Comparison of ENCODE assay signal across 1 cellular context in genomic region chr1:179954494-179955317, GRCh38.
A peak's percentile ranks its signal among the peaks of the same experiment; 100 is the strongest.
TF ChIP-seq lines count a peak whose summit lies in the region.

Gene CEP350, plus strand, starts transcription at chr1:179954810. Its CDS starts 31,372 bp downstream, at chr1:179986182.

TF ChIP-seq in HepG2, 621 proteins besides CTCF, POLR2A, EP300 and RAD21 (continued from another document and continues in another):
- TF ChIP-seq GMEB1 (CRISPR knock-in tag; IDR thresholded peaks at IDR 0.05; ENCODE audit: borderline replicate concordance) (peak; percentile 88), CREB3 (CRISPR knock-in tag; IDR thresholded peaks at IDR 0.05) (no peak), ZSCAN9 (CRISPR knock-in tag; IDR thresholded peaks at IDR 0.05; ENCODE audit: borderline replicate concordance) (peak; percentile 32; the same call in 1 of the 2 replicates), ZNF710 (CRISPR knock-in tag; IDR thresholded peaks at IDR 0.05; ENCODE audit: borderline replicate concordance) (peak; percentile 75; the same call in 1 of the 2 replicates), HNF4A (CRISPR knock-in tag; IDR thresholded peaks at IDR 0.05) (0 out of 2 replicates have a peak, but pooled peaks have one; percentile 25), ZUFSP (CRISPR knock-in tag; IDR thresholded peaks at IDR 0.05; ENCODE audit: borderline replicate concordance) (no peak), ZNF574 (CRISPR knock-in tag; IDR thresholded peaks at IDR 0.05) (peak; percentile 93), ATF5 (CRISPR knock-in tag; IDR thresholded peaks at IDR 0.05; ENCODE audit: low read depth) (0 out of 2 replicates have a peak, but pooled peaks have one; percentile 25), ZNF224 (CRISPR knock-in tag; IDR thresholded peaks at IDR 0.05) (no peak; the same call in 1 of the 2 replicates), GATAD2A (CRISPR knock-in tag; IDR thresholded peaks at IDR 0.05) (peak; percentile 64; the same call in 1 of the 2 replicates), AHR (CRISPR knock-in tag; IDR thresholded peaks at IDR 0.05) (peak; percentile 40; the same call in 1 of the 2 replicates), CHD4 (IDR thresholded peaks at IDR 0.05; ENCODE audit: borderline replicate concordance, low read length) (no peak), NONO (IDR thresholded peaks at IDR 0.05) (no peak), NONO (CRISPR knock-in tag; conservative IDR thresholded peaks at IDR 0.05) (peak; percentile 97), JARID2 (CRISPR knock-in tag; IDR thresholded peaks at IDR 0.05; ENCODE audit: insufficient replicate concordance) (no peak), PAXIP1 (CRISPR knock-in tag; conservative IDR thresholded peaks at IDR 0.05) (peak; percentile 44), ERF (CRISPR knock-in tag; IDR thresholded peaks at IDR 0.05) (peak; percentile 69; the same call in 1 of the 2 replicates), ZNF556 (CRISPR knock-in tag; IDR thresholded peaks at IDR 0.05; ENCODE audit: borderline replicate concordance) (peak; percentile 90), CC2D1A (CRISPR knock-in tag; IDR thresholded peaks at IDR 0.05) (no peak), ZNF709 (CRISPR knock-in tag; IDR thresholded peaks at IDR 0.05) (peak; percentile 67; the same call in 1 of the 2 replicates), SATB2 (CRISPR knock-in tag; IDR thresholded peaks at IDR 0.05) (0 out of 2 replicates have a peak, but pooled peaks have one; percentile 19), ZNF30 (CRISPR knock-in tag; IDR thresholded peaks at IDR 0.05) (peak; percentile 42; the same call in 1 of the 2 replicates), ZNF614 (CRISPR knock-in tag; IDR thresholded peaks at IDR 0.05; ENCODE audit: borderline replicate concordance) (peak; percentile 62), MTA1 (CRISPR knock-in tag; IDR thresholded peaks at IDR 0.05; ENCODE audit: borderline replicate concordance) (peak; percentile 48), RELA (CRISPR knock-in tag; IDR thresholded peaks at IDR 0.05) (peak; percentile 55; the same call in 1 of the 2 replicates), HINFP (CRISPR knock-in tag; IDR thresholded peaks at IDR 0.05; ENCODE audit: low read depth) (peak; percentile 89; the same call in 1 of the 2 replicates), SIN3B (IDR thresholded peaks at IDR 0.05; ENCODE audit: low read length) (no peak), ZNF878 (CRISPR knock-in tag; IDR thresholded peaks at IDR 0.05) (no peak; the same call in 1 of the 2 replicates), ZNF253 (CRISPR knock-in tag; IDR thresholded peaks at IDR 0.05; ENCODE audit: borderline replicate concordance) (0 out of 2 replicates have a peak, but pooled peaks have one; percentile 59), HOXA5 (CRISPR knock-in tag; IDR thresholded peaks at IDR 0.05) (no peak), DNMT3B (CRISPR knock-in tag; conservative IDR thresholded peaks at IDR 0.05) (0 out of 2 replicates have a peak, but pooled peaks have one; percentile 59), ZNF335 (CRISPR knock-in tag; IDR thresholded peaks at IDR 0.05) (no peak), TERF1 (CRISPR knock-in tag; IDR thresholded peaks at IDR 0.05) (0 out of 2 replicates have a peak, but pooled peaks have one; percentile 85), TFDP2 (CRISPR knock-in tag; IDR thresholded peaks at IDR 0.05) (peak; percentile 81), SIN3A (IDR thresholded peaks at IDR 0.05; ENCODE audit: borderline replicate concordance, low read depth, low read length) (0 out of 2 replicates have a peak, but pooled peaks have one; percentile 42), ATF7-NPFF (CRISPR knock-in tag; IDR thresholded peaks at IDR 0.05; ENCODE audit: low read depth) (peak; percentile 75), ZNF552 (CRISPR knock-in tag; IDR thresholded peaks at IDR 0.05; ENCODE audit: borderline replicate concordance) (no peak), ZNF547 (CRISPR knock-in tag; IDR thresholded peaks at IDR 0.05) (peak; percentile 64; the same call in 1 of the 2 replicates), FOXO1 (CRISPR knock-in tag; IDR thresholded peaks at IDR 0.05) (peak; percentile 49; the same call in 1 of the 2 replicates), CEBPG (CRISPR knock-in tag; IDR thresholded peaks at IDR 0.05) (peak; percentile 45), ZNF724P (CRISPR knock-in tag; IDR thresholded peaks at IDR 0.05; ENCODE audit: borderline replicate concordance) (peak; percentile 40; the same call in 1 of the 2 replicates), SALL1 (CRISPR knock-in tag; IDR thresholded peaks at IDR 0.05) (peak; percentile 76), HOXA9 (CRISPR knock-in tag; IDR thresholded peaks at IDR 0.05; ENCODE audit: borderline replicate concordance) (0 out of 2 replicates have a peak, but pooled peaks have one; percentile 84), ZNF792 (CRISPR knock-in tag; IDR thresholded peaks at IDR 0.05) (peak; percentile 52; the same call in 1 of the 2 replicates), ATF1 (CRISPR knock-in tag; IDR thresholded peaks at IDR 0.05) (0 out of 2 replicates have a peak, but pooled peaks have one; percentile 16), ZNF713 (CRISPR knock-in tag; IDR thresholded peaks at IDR 0.05) (peak; percentile 22; the same call in 1 of the 2 replicates), SMAD9 (CRISPR knock-in tag; IDR thresholded peaks at IDR 0.05) (0 out of 2 replicates have a peak, but pooled peaks have one; percentile 25)
